21 cellular contexts compared by ENCODE assay signal in genomic region chr17:28225872-28226271, GRCh38.
DNase-seq lines count a peak whose midpoint lies in the region; ATAC-seq, FAIRE-seq and TF ChIP-seq lines count a peak whose summit lies in the region.
"Had no signal": no experiment of that assay in that cellular context is flagged by ENCODE, and none has a peak within 500 bp of the region (broad histone marks: within the 10 kb centered on the region; RNA-seq: fewer than 3 reads in every experiment).

No MANE protein-coding gene starts in this region.

- H3K36me3 ChIP-seq in PC-9 (ENCODE audit: low read depth), result no peaks in the 10 kb centered on the region
- H3K36me3 ChIP-seq in bronchial epithelial cell (ENCODE audit: control insufficient read depth, insufficient read depth, low read length), result no peaks in the 10 kb centered on the region
- H3K36me3 ChIP-seq in neural progenitor cell, result no peaks in the 10 kb centered on the region
- H3K36me3 ChIP-seq in psoas muscle (ENCODE audit: insufficient read depth in 1 of 2, low read depth in 1 of 2), result no peaks in the 10 kb centered on the region

- FAIRE-seq in A549 (lab: Jason Lieb, UNC), result no peak
- FAIRE-seq in bronchial epithelial cell (lab: Jason Lieb, UNC), result peak; percentile 18
- FAIRE-seq: HTR-8/SVneo had no signal

- 82% methylated on average over 1 of the region's 1 CpG for WGBS in A549 (ENCODE audit: missing lambda C conversion rate)
- WGBS in psoas muscle, 3 donors, result 42 to 55% (median 54%) methylated on average over 1 of the region's 1 CpG

- H3K27ac ChIP-seq in A549 (no peak overlapping the region), PC-9 (no peak overlapping the region), neural progenitor cell (no peak overlapping the region), psoas muscle (no peak overlapping the region), coronary artery (no peak overlapping the region)
- H3K27ac ChIP-seq: C4-2B had no signal

- no peaks in the 10 kb centered on the region for H3K79me2 ChIP-seq in PC-9 (ENCODE audit: low read depth)
- H3K79me2 ChIP-seq in neural progenitor cell (ENCODE audit: low read depth), result no peaks in the 10 kb centered on the region

- DNase-seq in A549 (ENCODE audit: low read depth in 1 of 2, low spot score in 1 of 2), result no peak
- DNase-seq in PC-9, result no peak
- no peak for DNase-seq in bronchial epithelial cell (ENCODE audit: low read depth)
- no peak for DNase-seq in neural progenitor cell (ENCODE audit: low spot score)
- no peak for DNase-seq in psoas muscle
- DNase-seq in NK-92 treated with Interleukin-12 subunit alpha and Interleukin-12 subunit beta, amount 100 ng/mL, for 24 hours (lab: John Stamatoyannopoulos, UW), result no peak
- DNase-seq in natural killer cell, result no peak
- DNase-seq in coronary artery (ENCODE audit: low spot score), result no peak
- DNase-seq: GF-D8, HCEC 1CT, MM.1S, NCI-H1092, NCI-H1436 treated with DMSO at 0.1 percent for 48 hours, NCI-H2029 treated with DMSO at 0.1 percent for 48 hours, NCI-H2171 treated with DMSO at 0.1 percent for 48 hours, NCI-H69, SIG-M5 had no signal

- H3F3A ChIP-seq in PC-9 (ENCODE audit: insufficient read depth, low read depth) (no peaks in the 10 kb centered on the region), neural progenitor cell (ENCODE audit: low read depth) (peaks cover 27% of the 10 kb centered on the region)

- TF ChIP-seq EP300 in A549 (IDR thresholded peaks at IDR 0.05), result no peak

- POLR2A ChIA-PET in A549 (lab: Yijun Ruan, JAX), result no interaction called here
- POLR2A ChIA-PET in PC-9 (lab: Charles Lee; ENCODE audit: unreplicated experiment), result no interaction called here

- H3K27me3 Mint-ChIP-seq in neural progenitor cell (ENCODE audit: insufficient read depth, low read depth) (peaks cover 14% of the 10 kb centered on the region), natural killer cell (ENCODE audit: low read depth in 2 of 2) (peaks cover 30 to 35% of the 10 kb centered on the region in 2 donors)

- intact Hi-C loops in PC-9 (cut with micrococcal nuclease; ENCODE audit: unreplicated experiment), result no loop called here
- intact Hi-C loops in psoas muscle (cut with DNase I), result no loop called here
- intact Hi-C loops in natural killer cell (cut with micrococcal nuclease), result no loop called here

- TF ChIP-seq RAD21 in A549 (conservative IDR thresholded peaks at IDR 0.05 in 1 of 2, IDR thresholded peaks at IDR 0.05 in 1 of 2), result no peak

- TF ChIP-seq POLR2A in A549 (IDR thresholded peaks at IDR 0.05; ENCODE audit: low read length), result no peak

- H3K9me2 ChIP-seq in PC-9 (ENCODE audit: insufficient read depth), result no peaks in the 10 kb centered on the region

- ATAC-seq in A549, result no peak
- ATAC-seq in psoas muscle, result no peak
- no peak for ATAC-seq in natural killer cell
- ATAC-seq: SK-N-SH treated with all-trans-retinoic acid at 6 μM for 48 hours had no signal

- TF ChIP-seq CTCF in A549 (IDR thresholded peaks at IDR 0.05) (no peak), PC-9 (conservative IDR thresholded peaks at IDR 0.05) (no peak), bronchial epithelial cell (IDR thresholded peaks at IDR 0.05; ENCODE audit: insufficient read depth, low read length, severe bottlenecking) (no peak), neural progenitor cell (IDR thresholded peaks at IDR 0.05) (no peak), psoas muscle (IDR thresholded peaks at IDR 0.05) (no peak), natural killer cell (IDR thresholded peaks at IDR 0.05) (no peak), coronary artery (IDR thresholded peaks at IDR 0.05) (no peak)

- H3K4me3 ChIP-seq in A549 (no peak overlapping the region), PC-9 (no peak overlapping the region), bronchial epithelial cell (ENCODE audit: low read depth, low read length) (no peak overlapping the region), neural progenitor cell (no peak overlapping the region), psoas muscle (no peak overlapping the region), coronary artery (no peak overlapping the region)

- H2AFZ ChIP-seq in PC-9, result no peak overlapping the region
- H2AFZ ChIP-seq in neural progenitor cell (replicated peaks), result no peak overlapping the region

- peaks cover 6% of the 10 kb centered on the region for H3K36me3 Mint-ChIP-seq in neural progenitor cell
- no peaks in the 10 kb centered on the region for H3K36me3 Mint-ChIP-seq in natural killer cell
- H3K36me3 Mint-ChIP-seq: IgD-negative memory B cell had no signal

- H3K27me3 ChIP-seq in PC-9 (ENCODE audit: insufficient read depth, low read depth) (no peaks in the 10 kb centered on the region), bronchial epithelial cell (ENCODE audit: control insufficient read depth, insufficient read depth, low read length) (no peaks in the 10 kb centered on the region), neural progenitor cell (no peaks in the 10 kb centered on the region), psoas muscle (ENCODE audit: insufficient read depth in 3 of 3, low read length in 2 of 3) (peaks cover 0 to 51% (median 18%) of the 10 kb centered on the region in 3 donors)

- H3K9me3 ChIP-seq in A549, result no peaks in the 10 kb centered on the region
- H3K9me3 ChIP-seq in PC-9 (ENCODE audit: insufficient read depth, low read depth), result no peaks in the 10 kb centered on the region
- no peaks in the 10 kb centered on the region for H3K9me3 ChIP-seq in neural progenitor cell (ENCODE audit: low read depth)
- H3K9me3 ChIP-seq in psoas muscle, result no peaks in the 10 kb centered on the region

- BruUV-seq in PC-9 (replicated peaks; lab: Mats Ljungman, UMichigan), result TSS peak; percentile 33

- peaks cover 10% of the 10 kb centered on the region for H3K9me3 Mint-ChIP-seq in neural progenitor cell
- H3K9me3 Mint-ChIP-seq in natural killer cell, result no peaks in the 10 kb centered on the region
- H3K9me3 Mint-ChIP-seq: IgD-negative memory B cell had no signal

- H3K4me2 ChIP-seq in A549 (no peak overlapping the region), PC-9 (no peak overlapping the region), neural progenitor cell (no peak overlapping the region)

- no peak overlapping the region for H3K9ac ChIP-seq in neural progenitor cell

- H3K4me1 ChIP-seq in A549, result peaks cover 14% of the 10 kb centered on the region; the same call in 2 of the 3 replicates
- H3K4me1 ChIP-seq in PC-9 (replicated peaks; ENCODE audit: insufficient read depth), result no peaks in the 10 kb centered on the region
- H3K4me1 ChIP-seq in neural progenitor cell, result peaks cover 6% of the 10 kb centered on the region
- peaks cover 5% of the 10 kb centered on the region for H3K4me1 ChIP-seq in psoas muscle

- H3K4me3 Mint-ChIP-seq in neural progenitor cell (peak overlapping the region; percentile 60), natural killer cell (no peak overlapping the region)

- H4K20me1 ChIP-seq in PC-9 (ENCODE audit: insufficient read depth) (no peaks in the 10 kb centered on the region), neural progenitor cell (ENCODE audit: low read depth) (no peaks in the 10 kb centered on the region)

- CTCF ChIA-PET in A549 (lab: Yijun Ruan, JAX), result interaction anchor here (1.0 to 17.5 kb wide), 3 partner anchors 9 to 110 kb away, joined by 3 to 338 read pairs (median 4); partner anchors contain the start of genes IFT20 and TNFAIP1
- CTCF ChIA-PET in PC-9 (lab: Charles Lee), result no interaction called here

- H3K4me1 Mint-ChIP-seq in neural progenitor cell (peaks cover 16% of the 10 kb centered on the region), natural killer cell (peaks cover 5 to 12% of the 10 kb centered on the region in 2 donors)

- H3K27ac Mint-ChIP-seq in neural progenitor cell (no peak overlapping the region), natural killer cell (no peak overlapping the region)
- H3K27ac Mint-ChIP-seq: IgD-negative memory B cell had no signal

TF ChIP-seq in A549, 52 proteins besides CTCF, POLR2A, EP300 and RAD21:
- TF ChIP-seq RCOR1 (IDR thresholded peaks at IDR 0.05; ENCODE audit: low read depth, low read length) (no peak), JUN (IDR thresholded peaks at IDR 0.05) (no peak), RNF2 (IDR thresholded peaks at IDR 0.05; ENCODE audit: borderline replicate concordance, low read depth) (no peak), MAFK (IDR thresholded peaks at IDR 0.05; ENCODE audit: partially characterized antibody) (peak; percentile 72), GATA3 (IDR thresholded peaks at IDR 0.05; ENCODE audit: borderline replicate concordance) (no peak), ELK1 (IDR thresholded peaks at IDR 0.05; ENCODE audit: low read depth, low read length) (no peak), CBX8 (IDR thresholded peaks at IDR 0.05) (no peak), POLR2AphosphoS2 (conservative IDR thresholded peaks at IDR 0.05; ENCODE audit: low read length) (no peak)
